In genomic region chr16:4081577-4082021, GRCh38 we compare ENCODE assay signal across 11 cellular contexts. TPM values are rescaled to one million over a fixed set of nuclear protein-coding genes. Genes with fewer than 3 reads are reported as not detected.
A peak's percentile ranks its signal among the peaks of the same experiment; 100 is the strongest.
DNase-seq lines count a peak whose midpoint lies in the region; ATAC-seq and TF ChIP-seq lines count a peak whose summit lies in the region.
"Had no signal": no experiment of that assay in that cellular context is flagged by ENCODE, and none has a peak within 500 bp of the region (broad histone marks: within the 10 kb centered on the region; RNA-seq: fewer than 3 reads in every experiment).

No MANE protein-coding gene starts in this region.

- CTCF ChIA-PET in activated CD8-positive, alpha-beta memory T cell treated with anti-CD3 and anti-CD28 coated beads, Interleukin-2, amount 10 ng/mL, durations not matched to agents 7 days and 5 days (lab: Charles Lee) = interaction anchor here (1.4 kb wide), 1 partner anchor 172 kb away, joined by 3 read pairs; no protein-coding TSS in a partner anchor

- peak overlapping the region; percentile 42 for H3K4me3 Mint-ChIP-seq in activated CD8-positive, alpha-beta memory T cell treated with anti-CD3 and anti-CD28 coated beads, Interleukin-2, amount 10 ng/mL, durations not matched to agents 7 days and 5 days

- H3K27me3 Mint-ChIP-seq in activated CD8-positive, alpha-beta memory T cell treated with anti-CD3 and anti-CD28 coated beads, Interleukin-2, amount 10 ng/mL, durations not matched to agents 7 days and 5 days = no peaks in the 10 kb centered on the region

- H3K36me3 Mint-ChIP-seq in activated CD8-positive, alpha-beta memory T cell treated with anti-CD3 and anti-CD28 coated beads, Interleukin-2, amount 10 ng/mL, durations not matched to agents 7 days and 5 days = peaks cover 7% of the 10 kb centered on the region

- peak overlapping the region; percentile 7 for H3K4me3 ChIP-seq in epithelial cell of proximal tubule (ENCODE audit: low read depth, low read length)
- H3K4me3 ChIP-seq: Peyer's patch had no signal

- H3K9me3 Mint-ChIP-seq in activated CD8-positive, alpha-beta memory T cell treated with anti-CD3 and anti-CD28 coated beads, Interleukin-2, amount 10 ng/mL, durations not matched to agents 7 days and 5 days (ENCODE audit: low read depth) = no peaks in the 10 kb centered on the region

- peak; percentile 53 for DNase-seq in GM03348 (ENCODE audit: low spot score)
- DNase-seq in activated CD8-positive, alpha-beta memory T cell treated with anti-CD3 and anti-CD28 coated beads, Interleukin-2, amount 10 ng/mL, durations not matched to agents 7 days and 5 days = peak; percentile 45
- DNase-seq in epithelial cell of proximal tubule (ENCODE audit: low read depth) = no peak
- peak; percentile 16 to 77 for DNase-seq in stimulated activated CD4-positive, alpha-beta T cell treated with anti-CD3 and anti-CD28 coated beads, Interleukin-4, amount 100 ng/mL, for 4 hours
- DNase-seq in NCI-H526 (lab: John Stamatoyannopoulos, UW) = no peak
- no peak for DNase-seq in NCI-H82 (lab: John Stamatoyannopoulos, UW)
- DNase-seq in DMS53 treated with DMSO at 0.1 percent for 48 hours (lab: John Stamatoyannopoulos, UW; ENCODE audit: unreplicated experiment) = no peak
- DNase-seq: DMS53, foreskin keratinocyte, Peyer's patch had no signal

- H3K4me1 Mint-ChIP-seq in activated CD8-positive, alpha-beta memory T cell treated with anti-CD3 and anti-CD28 coated beads, Interleukin-2, amount 10 ng/mL, durations not matched to agents 7 days and 5 days = peaks cover 45% of the 10 kb centered on the region

- TF ChIP-seq CTCF in epithelial cell of proximal tubule (conservative IDR thresholded peaks at IDR 0.05; ENCODE audit: low read depth, low read length) = no peak

- peak; percentile 14 for ATAC-seq in activated CD8-positive, alpha-beta memory T cell treated with anti-CD3 and anti-CD28 coated beads, Interleukin-2, amount 10 ng/mL, durations not matched to agents 7 days and 5 days
- no peak for ATAC-seq in GM21390 (IDR thresholded peaks at IDR 0.05; ENCODE audit: unreplicated experiment)
- ATAC-seq: foreskin keratinocyte had no signal

- H3K27ac Mint-ChIP-seq in activated CD8-positive, alpha-beta memory T cell treated with anti-CD3 and anti-CD28 coated beads, Interleukin-2, amount 10 ng/mL, durations not matched to agents 7 days and 5 days = peak overlapping the region; percentile 71

RNA-seq across cellular contexts. Expression of gene ADCY9, which starts 34.6 kb away (rescaled TPM):
- total RNA-seq in activated CD8-positive, alpha-beta memory T cell treated with anti-CD3 and anti-CD28 coated beads, Interleukin-2, amount 10 ng/mL, durations not matched to agents 7 days and 5 days = 10 to 100 TPM in 1 of 2 experiments, 1 to 10 TPM in 1; 8.6 to 11.0 TPM
- 5.1 and 6.8 TPM in 2 replicates for total RNA-seq in epithelial cell of proximal tubule

Comparison
In these comparisons a context has a peak if more than half of its experiments do, and no peak if none do; other contexts are left out.
1. DNase-seq: peak in GM03348 (single experiment), activated CD8-positive, alpha-beta memory T cell treated with anti-CD3 and anti-CD28 coated beads, Interleukin-2, amount 10 ng/mL, durations not matched to agents 7 days and 5 days (single experiment) and stimulated activated CD4-positive, alpha-beta T cell treated with anti-CD3 and anti-CD28 coated beads, Interleukin-4, amount 100 ng/mL, for 4 hours (2 of 2); none in epithelial cell of proximal tubule (single experiment), NCI-H526 (0 of 2), NCI-H82 (single experiment) and DMS53 treated with DMSO at 0.1 percent for 48 hours (single experiment).